Comparison of ENCODE assay signal across 8 cellular contexts in the genomic region with DNA sequence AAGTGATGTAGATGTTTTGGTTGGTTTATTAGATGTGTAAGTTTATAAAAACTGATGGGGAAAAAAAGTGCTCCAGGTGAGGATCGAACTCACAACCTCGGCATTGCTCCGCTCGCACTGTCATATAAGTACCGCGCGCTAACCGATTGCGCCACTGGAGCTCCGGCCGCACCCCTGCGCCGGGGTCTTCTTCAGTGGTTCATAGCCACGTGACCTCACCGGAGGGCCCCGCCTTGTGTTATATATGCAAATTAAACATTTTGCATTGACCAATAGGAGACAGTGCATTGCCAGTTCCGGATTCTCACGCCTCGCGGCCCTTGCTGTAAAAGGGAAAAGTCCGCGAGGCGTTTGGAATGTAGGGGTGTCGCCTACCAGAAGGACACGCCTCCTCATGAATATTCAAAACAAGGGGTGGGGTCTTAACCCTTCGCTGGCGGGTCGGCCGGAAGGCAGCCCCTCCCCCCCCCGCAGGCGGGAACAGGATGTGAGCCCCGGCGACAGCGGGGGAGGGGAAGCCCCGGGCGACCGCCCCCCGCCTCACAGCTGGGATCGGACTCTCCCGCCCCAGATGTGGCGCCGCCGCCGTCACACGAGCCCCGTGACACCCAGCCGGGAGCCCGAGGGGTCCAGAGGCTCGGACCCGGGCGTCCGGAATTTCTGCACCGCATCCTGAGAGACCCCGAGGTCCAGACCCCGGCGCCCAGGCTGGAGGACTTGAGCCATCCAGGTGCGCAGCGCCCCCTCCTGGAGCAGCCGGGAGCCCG. TPM values are rescaled to one million over a fixed set of nuclear protein-coding genes. Genes with fewer than 3 reads are reported as not detected.
DNase-seq lines count a peak whose midpoint lies in the region; ATAC-seq and TF ChIP-seq lines count a peak whose summit lies in the region.

PLEKHG2 (plus strand) TSS at position 570 of the 767 bp plus-strand sequence. CDS start 1,418 bp downstream, outside the sequence.

- H3K4me3 Mint-ChIP-seq in activated T-helper 17 cell treated with anti-CD3 and anti-CD28 coated beads, Interleukin-2, amount 50 U/mL, for 72 hours, result peak within 1 kb of the TSS; percentile 91
- H3K4me3 Mint-ChIP-seq in naive thymus-derived CD8-positive, alpha-beta T cell, result peak within 1 kb of the TSS; percentile 79 to 98 (median 89)

- peak within 1 kb of the TSS; percentile 86 for H3K4me2 ChIP-seq in fibroblast of lung (ENCODE audit: extremely low read depth, insufficient read depth, low read length)

- ATAC-seq in activated T-helper 17 cell treated with anti-CD3 and anti-CD28 coated beads, Interleukin-2, amount 50 U/mL, for 72 hours (replicated peaks), result peak; percentile 71
- ATAC-seq in naive thymus-derived CD8-positive, alpha-beta T cell, result peak; percentile 58 to 70

- peaks cover 19% of the 10 kb centered on the region for H3K36me3 ChIP-seq in fibroblast of lung (ENCODE audit: control insufficient read depth, insufficient read depth, low read length)

- no peak within 1 kb of the TSS for H2AFZ ChIP-seq in fibroblast of lung (ENCODE audit: low read length)

- no peaks in the 10 kb centered on the region for H3K27me3 ChIP-seq in fibroblast of lung (ENCODE audit: control insufficient read depth, insufficient read depth, low read length)

- H3K4me3 ChIP-seq in LNCaP clone FGC (ENCODE audit: low read depth, low read length) (peak within 1 kb of the TSS; percentile 82), fibroblast of lung (replicated peaks in 1 of 4; ENCODE audit: control extremely low read depth in 1 of 4, insufficient read depth in 1 of 4, low read depth in 3 of 4, low read length in 4 of 4) (peak within 1 kb of the TSS; percentile 81 to 98 (median 86))

- H3K27ac ChIP-seq in RWPE1 (peak within 1 kb of the TSS; percentile 100), fibroblast of lung (ENCODE audit: insufficient read depth, low read length) (peak within 1 kb of the TSS; percentile 97)

- no peaks in the 10 kb centered on the region for H3K9me3 Mint-ChIP-seq in activated T-helper 17 cell treated with anti-CD3 and anti-CD28 coated beads, Interleukin-2, amount 50 U/mL, for 72 hours
- H3K9me3 Mint-ChIP-seq in naive thymus-derived CD8-positive, alpha-beta T cell, result peaks cover 0 to 5% (median 0%) of the 10 kb centered on the region in 9 donors

- POLR2A ChIA-PET in RWPE1 (lab: Yijun Ruan, JAX; ENCODE audit: low non-redundant PET), result interaction anchor here (1.3 to 2.3 kb wide), 3 partner anchors 10 to 23 kb away, joined by 4 to 10 read pairs (median 8); partner anchors contain the start of gene RPS16
- POLR2A ChIA-PET in naive thymus-derived CD8-positive, alpha-beta T cell (lab: Charles Lee), result interaction anchor here (0.9 to 7.2 kb wide), 11 partner anchors 13 to 120 kb away, joined by 3 to 258 read pairs (median 8); partner anchors contain the start of genes EID2B, GMFG, MED29 and PAF1

- peaks cover 31% of the 10 kb centered on the region for H3K4me1 Mint-ChIP-seq in activated T-helper 17 cell treated with anti-CD3 and anti-CD28 coated beads, Interleukin-2, amount 50 U/mL, for 72 hours
- peaks cover 39 to 62% (median 42%) of the 10 kb centered on the region in 4 donors for H3K4me1 Mint-ChIP-seq in naive thymus-derived CD8-positive, alpha-beta T cell

- H4K20me1 ChIP-seq in fibroblast of lung (ENCODE audit: control insufficient read depth, extremely low read depth, insufficient read depth, low read length), result peaks cover 6% of the 10 kb centered on the region

- H3K9ac ChIP-seq in fibroblast of lung (ENCODE audit: insufficient read depth, low read length), result peak within 1 kb of the TSS; percentile 74

- H3K36me3 Mint-ChIP-seq in activated T-helper 17 cell treated with anti-CD3 and anti-CD28 coated beads, Interleukin-2, amount 50 U/mL, for 72 hours (ENCODE audit: low read depth), result peaks cover 72% of the 10 kb centered on the region
- H3K36me3 Mint-ChIP-seq in naive thymus-derived CD8-positive, alpha-beta T cell, result peaks cover 6 to 22% (median 19%) of the 10 kb centered on the region in 3 donors

- no peaks in the 10 kb centered on the region for H3K27me3 Mint-ChIP-seq in activated T-helper 17 cell treated with anti-CD3 and anti-CD28 coated beads, Interleukin-2, amount 50 U/mL, for 72 hours
- peaks cover 0 to 4% (median 0%) of the 10 kb centered on the region in 5 donors for H3K27me3 Mint-ChIP-seq in naive thymus-derived CD8-positive, alpha-beta T cell

- H3K27ac Mint-ChIP-seq in activated T-helper 17 cell treated with anti-CD3 and anti-CD28 coated beads, Interleukin-2, amount 50 U/mL, for 72 hours, result peak within 1 kb of the TSS; percentile 100
- peak within 1 kb of the TSS; percentile 93 to 100 (median 98) for H3K27ac Mint-ChIP-seq in naive thymus-derived CD8-positive, alpha-beta T cell

- H3K9me3 ChIP-seq in fibroblast of lung (ENCODE audit: control insufficient read depth, insufficient read depth, low read depth, low read length), result no peaks in the 10 kb centered on the region

- DNase-seq in ELF-1 (ENCODE audit: low read depth, low spot score) (peak; percentile 100), GOT3 (lab: John Stamatoyannopoulos, UW) (peak; percentile 93), LNCaP clone FGC (ENCODE audit: low read depth) (peak; percentile 98), RWPE1 (ENCODE audit: low spot score) (peak; percentile 97), fibroblast of lung (ENCODE audit: low read depth in 2 of 2) (peak; percentile 99 to 100)
- peak; percentile 91 to 100 (median 98) for DNase-seq in naive thymus-derived CD8-positive, alpha-beta T cell
- peak; percentile 97 to 100 (median 98) for DNase-seq in stimulated activated naive CD4-positive, alpha-beta T cell (lab: John Stamatoyannopoulos, UW)

- peaks cover 15% of the 10 kb centered on the region for H3K4me1 ChIP-seq in fibroblast of lung (ENCODE audit: control insufficient read depth, extremely low read depth, insufficient read depth, low read length)

- H3K79me2 ChIP-seq in fibroblast of lung (ENCODE audit: control insufficient read depth, insufficient read depth, low read length), result peaks cover 43% of the 10 kb centered on the region

- TF ChIP-seq CTCF in LNCaP clone FGC (IDR thresholded peaks at IDR 0.05; ENCODE audit: control insufficient read depth, extremely low read depth, insufficient read depth) (peak; percentile 72), RWPE1 (conservative IDR thresholded peaks at IDR 0.05; ENCODE audit: low read depth) (peak; percentile 83; the same call in 1 of the 2 replicates), fibroblast of lung (conservative IDR thresholded peaks at IDR 0.05 in 1 of 2, IDR thresholded peaks at IDR 0.05 in 1 of 2; ENCODE audit: low read depth in 1 of 2, low read length in 2 of 2) (peak; percentile 66 to 67)

- CTCF ChIA-PET in RWPE1 (lab: Yijun Ruan, JAX), result interaction anchor here (1.0 to 2.5 kb wide), 6 partner anchors 9 to 23 kb away, joined by 3 to 55 read pairs (median 6); partner anchors contain the start of genes MED29, PAF1 and RPS16

RNA-seq across cellular contexts. Expression of gene PLEKHG2, which starts in this region (rescaled TPM):
- 10 to 100 TPM; 51.2 to 69.4 TPM for total RNA-seq in activated T-helper 17 cell treated with anti-CD3 and anti-CD28 coated beads, Interleukin-2, amount 50 U/mL, for 72 hours
- total RNA-seq in fibroblast of lung, result 12.1 and 13.7 TPM in 2 replicates
- polyA plus RNA-seq in fibroblast of lung, result 10.1 and 13.1 TPM in 2 replicates
- 22.6 and 39.1 TPM in 2 replicates for polyA plus RNA-seq in fibroblast of lung (2012)
- 65.6 and 475 TPM in 2 replicates for polyA minus RNA-seq in fibroblast of lung (ENCODE audit: low replicate concordance)
- total RNA-seq in naive thymus-derived CD8-positive, alpha-beta T cell, result 10 to 100 TPM; 14.3 to 23.8 TPM
- polyA plus RNA-seq in naive thymus-derived CD8-positive, alpha-beta T cell, result 1 to 10 TPM; 4.2 to 5.0 (median 4.8) TPM

Comparison
In these comparisons a context has a peak if more than half of its experiments do, and no peak if none do; other contexts are left out.
1. Peak in every context shown above with its lines: DNase-seq, ATAC-seq, H3K4me3 ChIP-seq and H3K27ac ChIP-seq.